11 cellular contexts compared by ENCODE assay signal in the genomic region with DNA sequence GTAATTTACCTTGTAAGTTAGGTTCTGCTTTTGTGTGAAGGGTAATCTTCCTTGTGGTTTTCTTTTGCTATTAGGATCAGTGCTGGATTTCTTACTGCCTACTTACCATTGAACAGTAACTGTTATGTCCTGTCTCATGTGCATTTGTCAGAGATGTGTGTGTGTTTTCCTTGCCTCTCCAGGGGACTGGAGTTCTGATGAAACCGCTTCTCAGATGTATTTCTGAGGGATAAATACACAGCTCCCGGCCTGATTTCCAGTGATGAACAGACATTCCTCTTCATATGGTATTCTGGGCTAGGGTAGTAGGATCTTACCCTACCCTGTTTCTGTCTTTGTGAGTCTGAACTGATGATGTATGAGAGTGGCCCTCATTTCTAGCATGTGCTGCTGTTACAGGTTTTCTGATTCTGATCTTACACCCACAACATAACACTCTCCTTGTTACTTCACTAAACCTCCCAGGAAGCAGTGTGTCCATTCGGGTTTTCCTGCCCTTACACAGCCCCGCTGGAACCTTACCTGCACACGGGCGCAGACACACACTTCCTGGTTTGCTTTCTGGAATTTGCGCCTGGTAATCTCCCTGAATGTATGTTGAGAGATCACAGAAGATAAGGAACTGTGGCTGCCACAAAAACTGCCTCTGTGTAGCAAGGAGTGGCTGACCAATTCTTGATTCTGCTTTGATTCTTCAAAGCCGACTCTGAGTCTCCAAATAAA. TPM values are rescaled to one million over a fixed set of nuclear protein-coding genes. Genes with fewer than 3 reads are reported as not detected.
A peak's percentile ranks its signal among the peaks of the same experiment; 100 is the strongest.
DNase-seq lines count a peak whose midpoint lies in the region; ATAC-seq and TF ChIP-seq lines count a peak whose summit lies in the region.
"Had no signal": no experiment of that assay in that cellular context is flagged by ENCODE, and none has a peak within 500 bp of the region (broad histone marks: within the 10 kb centered on the region; RNA-seq: fewer than 3 reads in every experiment).

No MANE protein-coding gene starts in this region.

- no peak overlapping the region for H2AFZ ChIP-seq in GM23338

- H3K9me3 ChIP-seq in endodermal cell (ENCODE audit: control insufficient read depth, low read length), result peaks cover 68% of the 10 kb centered on the region

- H3K9ac ChIP-seq in endodermal cell (ENCODE audit: extremely low read depth, low read length, poor library complexity, severe bottlenecking), result no peak overlapping the region

- H3K4me3 ChIP-seq in GM23338 (no peak overlapping the region), endodermal cell (ENCODE audit: low read length) (peak overlapping the region; percentile 47)
- H3K4me3 ChIP-seq: spleen had no signal

- H3K4me1 Mint-ChIP-seq in GM23338 (no peaks in the 10 kb centered on the region), endodermal cell (no peaks in the 10 kb centered on the region), osteocyte (ENCODE audit: unreplicated experiment) (peaks cover 41% of the 10 kb centered on the region)

- peaks cover 88% of the 10 kb centered on the region for H3K36me3 Mint-ChIP-seq in GM23338 (ENCODE audit: low read depth)
- H3K36me3 Mint-ChIP-seq in endodermal cell (ENCODE audit: low read depth), result peaks cover 82% of the 10 kb centered on the region
- peaks cover 23% of the 10 kb centered on the region for H3K36me3 Mint-ChIP-seq in osteocyte (ENCODE audit: unreplicated experiment)

- H3K4me3 Mint-ChIP-seq in GM23338 (no peak overlapping the region), endodermal cell (no peak overlapping the region), osteocyte (ENCODE audit: unreplicated experiment) (no peak overlapping the region)

- H3K27me3 Mint-ChIP-seq in GM23338 (ENCODE audit: insufficient read depth, low read depth, poor library complexity), result peaks cover 6% of the 10 kb centered on the region
- H3K27me3 Mint-ChIP-seq in endodermal cell (ENCODE audit: insufficient read depth), result no peaks in the 10 kb centered on the region
- H3K27me3 Mint-ChIP-seq in osteocyte (ENCODE audit: unreplicated experiment), result no peaks in the 10 kb centered on the region

- ATAC-seq in GM23338 (no peak), HG03521 (IDR thresholded peaks at IDR 0.05; ENCODE audit: unreplicated experiment) (no peak)

- H4K20me1 ChIP-seq in GM23338 (replicated peaks; ENCODE audit: insufficient read depth), result peaks cover 29% of the 10 kb centered on the region

- no peak overlapping the region; the same call in 1 of the 2 replicates for H3K27ac Mint-ChIP-seq in GM23338
- peak overlapping the region; percentile 36 for H3K27ac Mint-ChIP-seq in endodermal cell
- peak overlapping the region; percentile 70 for H3K27ac Mint-ChIP-seq in osteocyte (ENCODE audit: unreplicated experiment)

- 0 out of 2 replicates have a peak, but pooled peaks cover 4% of the 10 kb centered on the region for H3K4me1 ChIP-seq in GM23338 (ENCODE audit: insufficient read depth)
- H3K4me1 ChIP-seq in endodermal cell (ENCODE audit: control insufficient read depth, insufficient read depth, low read length), result no peaks in the 10 kb centered on the region

- no peaks in the 10 kb centered on the region for H3F3A ChIP-seq in GM23338 (replicated peaks; ENCODE audit: low read depth)

- H3K9me3 Mint-ChIP-seq in GM23338 (peaks cover 40% of the 10 kb centered on the region), endodermal cell (peaks cover 42% of the 10 kb centered on the region), osteocyte (ENCODE audit: unreplicated experiment) (no peaks in the 10 kb centered on the region)

- TF ChIP-seq CTCF in GM23338 (conservative IDR thresholded peaks at IDR 0.05; ENCODE audit: low read depth in 2 of 2) (no peak), endodermal cell (conservative IDR thresholded peaks at IDR 0.05) (no peak), osteocyte (IDR thresholded peaks at IDR 0.05) (no peak)

- DNase-seq in GM23338 (ENCODE audit: low spot score), result no peak
- DNase-seq in SK-N-DZ (ENCODE audit: low spot score), result peak; percentile 38
- DNase-seq in endodermal cell, result no peak
- DNase-seq in osteocyte (ENCODE audit: extremely low spot score, unreplicated experiment), result no peak
- no peak for DNase-seq in NCI-H2227 (lab: John Stamatoyannopoulos, UW; ENCODE audit: unreplicated experiment)
- DNase-seq in NCI-H1694 treated with DMSO at 0.1 percent for 48 hours (lab: John Stamatoyannopoulos, UW), result no peak
- DNase-seq: activated CD8-positive, alpha-beta memory T cell treated with anti-CD3 and anti-CD28 coated beads, Interleukin-2, amount 50 U/mL, for 4 hours; NCI-H446; SHP77 treated with DMSO at 0.1 percent for 48 hours; spleen had no signal

- no peak overlapping the region for H3K4me2 ChIP-seq in GM23338

- WGBS in endodermal cell (ENCODE audit: insufficient coverage in 1 of 2, insufficient read length in 1 of 2), 2 experiments, result 94 to 96% methylated on average over 5 to 8 of the region's 8 CpGs

- H3K79me2 ChIP-seq in GM23338 (replicated peaks; ENCODE audit: insufficient read depth), result peaks cover 100% of the 10 kb centered on the region

- peaks cover 15% of the 10 kb centered on the region; the same call in 1 of the 2 replicates for H3K36me3 ChIP-seq in GM23338 (ENCODE audit: insufficient read depth)
- H3K36me3 ChIP-seq in endodermal cell (ENCODE audit: control insufficient read depth, insufficient read depth, low read length), result peaks cover 61% of the 10 kb centered on the region

- H3K27me3 ChIP-seq in GM23338 (ENCODE audit: insufficient read depth) (no peaks in the 10 kb centered on the region), endodermal cell (ENCODE audit: control insufficient read depth, insufficient read depth, low read length, poor library complexity, severe bottlenecking) (no peaks in the 10 kb centered on the region)
- H3K27me3 ChIP-seq: spleen had no signal

- 0 out of 2 replicates have a peak, but pooled peaks cover 2% of the 10 kb centered on the region for H3K9me2 ChIP-seq in GM23338 (ENCODE audit: insufficient read depth)

- H3K27ac ChIP-seq in GM23338 (ENCODE audit: low read depth) (peak overlapping the region; percentile 70), endodermal cell (ENCODE audit: low read depth, low read length) (no peak overlapping the region)

TF ChIP-seq in GM23338, 12 proteins besides CTCF, POLR2A, EP300 and RAD21:
- no peak for TF ChIP-seq POLR2AphosphoS5 (IDR thresholded peaks at IDR 0.05; ENCODE audit: low read depth)
- no peak for TF ChIP-seq ZNF331 (CRISPR knock-in tag; IDR thresholded peaks at IDR 0.05; ENCODE audit: low read depth)
- TF ChIP-seq ZNF114 (CRISPR knock-in tag; IDR thresholded peaks at IDR 0.05), result no peak
- TF ChIP-seq EZH2 (IDR thresholded peaks at IDR 0.05; ENCODE audit: low read depth, unreplicated experiment), result no peak

RNA-seq across cellular contexts. Expression of a gene that starts 14.7 kb away (rescaled TPM):
- total RNA-seq in GM23338 (2014; rRNA removed; shearing (Covaris generic)), result 49.4 and 56.0 TPM in 2 replicates
- 24.3 and 25.5 TPM in 2 replicates for polyA plus RNA-seq in GM23338 (2016; fragmentation: Nextera tagmentation; extraction: Ambion mirVana)
- polyA plus RNA-seq in SK-N-DZ (2014; cell fraction: cytosol; rRNA removed), result 40.5 and 41.1 TPM in 2 replicates
- 11.0 and 16.1 TPM in 2 replicates for polyA plus RNA-seq in SK-N-DZ (2014; cell fraction: nucleus; rRNA removed)
- total RNA-seq in endodermal cell, result 10 to 100 TPM; 58.7 to 76.6 TPM
- polyA plus RNA-seq in endodermal cell (2013, experiment 1 of 2), result 68.8 TPM
- 63.1 TPM for polyA plus RNA-seq in endodermal cell (2013, experiment 2 of 2)
- total RNA-seq in osteocyte, result 76.7 and 79.4 TPM in 2 replicates

RNA-seq across cellular contexts. Expression of a gene that starts 42.2 kb away (rescaled TPM):
- total RNA-seq in GM23338 (2014; rRNA removed; shearing (Covaris generic)), result 14.5 and 24.4 TPM in 2 replicates
- polyA plus RNA-seq in GM23338 (2016; fragmentation: Nextera tagmentation; extraction: Ambion mirVana), result 13.0 and 13.4 TPM in 2 replicates
- polyA plus RNA-seq in SK-N-DZ (2014; cell fraction: cytosol; rRNA removed), result 51.8 and 68.9 TPM in 2 replicates
- 26.2 and 35.3 TPM in 2 replicates for polyA plus RNA-seq in SK-N-DZ (2014; cell fraction: nucleus; rRNA removed)
- total RNA-seq in endodermal cell (10 to 100 TPM; 21.8 to 33.3 TPM), osteocyte (26.6 and 27.2 TPM in 2 replicates)
- 27.3 TPM for polyA plus RNA-seq in endodermal cell (2013, experiment 1 of 2)
- 25.6 TPM for polyA plus RNA-seq in endodermal cell (2013, experiment 2 of 2)

RNA-seq across cellular contexts. Expression of a gene that starts 42.3 kb away (rescaled TPM):
- 1.6 and 2.3 TPM in 2 replicates for total RNA-seq in GM23338 (2014; rRNA removed; shearing (Covaris generic))
- polyA plus RNA-seq in GM23338 (2016; fragmentation: Nextera tagmentation; extraction: Ambion mirVana), result 1.8 and 2.5 TPM in 2 replicates
- 5.9 and 8.3 TPM in 2 replicates for polyA plus RNA-seq in SK-N-DZ (2014; cell fraction: cytosol; rRNA removed)
- polyA plus RNA-seq in SK-N-DZ (2014; cell fraction: nucleus; rRNA removed), result 1.9 and 2.2 TPM in 2 replicates
- total RNA-seq in endodermal cell, result 1 to 10 TPM; 3.1 to 4.5 TPM
- polyA plus RNA-seq in endodermal cell (2013, experiment 1 of 2), result 4.5 TPM
- polyA plus RNA-seq in endodermal cell (2013, experiment 2 of 2), result 4.3 TPM
- 3.8 and 4.1 TPM in 2 replicates for total RNA-seq in osteocyte
